In genomic region chr14:70833884-70834283, GRCh38 we compare ENCODE assay signal across 1 cellular context.
TF ChIP-seq lines count a peak whose summit lies in the region.

No MANE protein-coding gene starts in this region.

TF ChIP-seq in K562, 482 proteins besides CTCF, POLR2A, EP300 and RAD21 (continued from another document):
- no peak for TF ChIP-seq ARID4B (CRISPR knock-in tag; IDR thresholded peaks at IDR 0.05)
- peak; percentile 97 for TF ChIP-seq ZNF134 (CRISPR knock-in tag; conservative IDR thresholded peaks at IDR 0.05)
